In the genomic region with DNA sequence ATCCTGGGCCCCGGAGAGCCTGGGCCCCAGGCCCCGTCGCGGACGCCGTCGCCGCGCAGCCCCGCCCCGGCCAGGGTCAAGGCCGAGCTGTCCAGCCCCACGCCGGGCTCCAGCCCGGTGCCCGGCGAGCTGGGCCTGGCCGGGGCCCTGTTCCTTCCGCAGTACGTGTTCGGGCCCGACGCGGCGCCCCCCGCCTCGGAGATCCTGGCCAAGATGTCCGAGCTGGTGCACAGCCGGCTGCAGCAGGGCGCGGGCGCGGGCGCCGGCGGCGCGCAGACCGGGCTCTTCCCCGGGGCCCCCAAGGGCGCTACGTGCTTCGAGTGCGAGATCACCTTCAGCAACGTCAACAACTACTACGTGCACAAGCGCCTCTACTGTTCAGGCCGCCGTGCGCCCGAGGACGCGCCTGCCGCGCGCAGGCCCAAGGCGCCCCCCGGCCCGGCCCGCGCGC, we compare ENCODE assay signal across 8 cellular contexts. TPM values are rescaled to one million over a fixed set of nuclear protein-coding genes. Genes with fewer than 3 reads are reported as not detected.
A peak's percentile ranks its signal among the peaks of the same experiment; 100 is the strongest.
DNase-seq lines count a peak whose midpoint lies in the region; ATAC-seq and TF ChIP-seq lines count a peak whose summit lies in the region.

No MANE protein-coding gene starts in this region.

- H3K9me3 ChIP-seq in HUES64 (ENCODE audit: insufficient read depth, low read depth, low read length) (no peaks in the 10 kb centered on the region), thoracic aorta (no peaks in the 10 kb centered on the region)

- H3K9ac ChIP-seq in HUES64 (ENCODE audit: low read depth, low read length), result peak overlapping the region; percentile 52; the same call in 1 of the 2 replicates

- DNase-seq in dorsolateral prefrontal cortex, result peak in 9 of 10 donors; percentile 49 to 81 (median 69)
- peak; percentile 73 for DNase-seq in left kidney (ENCODE audit: low read depth, low spot score)
- DNase-seq in thoracic aorta (ENCODE audit: low spot score), result no peak
- DNase-seq in COR-L47 (lab: John Stamatoyannopoulos, UW), result no peak
- DNase-seq in GM20000 (ENCODE audit: low spot score), result no peak

- no peak for ATAC-seq in thoracic aorta (ENCODE audit: insufficient number of reproducible peaks, low FRiP score, low read depth)
- ATAC-seq in GM21619 (IDR thresholded peaks at IDR 0.05; ENCODE audit: unreplicated experiment), result no peak
- ATAC-seq in GM21528 (IDR thresholded peaks at IDR 0.05; ENCODE audit: low FRiP score, unreplicated experiment), result no peak

- H3K4me1 ChIP-seq in HUES64 (ENCODE audit: insufficient read depth, low read length), result no peaks in the 10 kb centered on the region
- peaks cover 6 to 10% of the 10 kb centered on the region in 2 donors for H3K4me1 ChIP-seq in thoracic aorta (ENCODE audit: control insufficient read depth in 1 of 2, low read depth in 2 of 2)

- H3K27ac ChIP-seq in HUES64 (ENCODE audit: low read depth, low read length) (no peak overlapping the region), dorsolateral prefrontal cortex (peak overlapping the region in 56 of 59 donors; percentile 23 to 93 (median 80)), thoracic aorta (no peak overlapping the region)

- H3K27me3 ChIP-seq in HUES64 (ENCODE audit: insufficient read depth, low read length), result no peaks in the 10 kb centered on the region
- H3K27me3 ChIP-seq in dorsolateral prefrontal cortex, result no peaks in the 10 kb centered on the region
- no peaks in the 10 kb centered on the region for H3K27me3 ChIP-seq in thoracic aorta (replicated peaks; ENCODE audit: insufficient read depth)

- intact Hi-C loops in dorsolateral prefrontal cortex (cut with DNase I), result loop anchor here (2.0 to 10.0 kb wide), 3 partner anchors 35 to 579 kb away; a partner anchor contains a TSS

- TF ChIP-seq CTCF in dorsolateral prefrontal cortex (IDR thresholded peaks at IDR 0.05 in 54 of 56, conservative IDR thresholded peaks at IDR 0.05 in 2 of 56; ENCODE audit: low read depth in 1 of 56, partially characterized antibody in 56 of 56) (no peak), thoracic aorta (IDR thresholded peaks at IDR 0.05) (no peak), GM20000 (IDR thresholded peaks at IDR 0.05; ENCODE audit: extremely low read depth, missing control alignments) (no peak)

- WGBS in HUES64, result 4% methylated on average over 62 of the region's 62 CpGs

- H3K4me3 ChIP-seq in HUES64 (ENCODE audit: low read length) (peak overlapping the region; percentile 87), dorsolateral prefrontal cortex (peak overlapping the region; percentile 36 to 91 (median 64)), thoracic aorta (peak overlapping the region; percentile 56)

- no peaks in the 10 kb centered on the region for H3K36me3 ChIP-seq in HUES64 (ENCODE audit: insufficient read depth, low read length)
- no peaks in the 10 kb centered on the region for H3K36me3 ChIP-seq in thoracic aorta

RNA-seq across cellular contexts. Expression of a gene that starts 36.8 kb away (rescaled TPM):
- 46.2 TPM for polyA plus RNA-seq in HUES64 (2013, experiment 1 of 2)
- 47.7 TPM for polyA plus RNA-seq in HUES64 (2013, experiment 2 of 2)
- total RNA-seq in dorsolateral prefrontal cortex, result 10 to 100 TPM; 29.2 to 64.6 (median 46.8) TPM
- total RNA-seq in thoracic aorta, result 10 to 100 TPM; 21.8 to 30.3 TPM

Comparison
In these comparisons a context has a peak if more than half of its experiments do, and no peak if none do; other contexts are left out.
1. H3K27ac ChIP-seq: peak in dorsolateral prefrontal cortex (56 of 59); none in HUES64 (single experiment) and thoracic aorta (0 of 2).
2. DNase-seq: peak in dorsolateral prefrontal cortex (9 of 10) and left kidney (single experiment); none in thoracic aorta (single experiment), COR-L47 (single experiment) and GM20000 (single experiment).
3. Peak in every context shown above with its lines, with median percentiles within 50 percentile points of each other: H3K4me3 ChIP-seq.